In the genomic region with DNA sequence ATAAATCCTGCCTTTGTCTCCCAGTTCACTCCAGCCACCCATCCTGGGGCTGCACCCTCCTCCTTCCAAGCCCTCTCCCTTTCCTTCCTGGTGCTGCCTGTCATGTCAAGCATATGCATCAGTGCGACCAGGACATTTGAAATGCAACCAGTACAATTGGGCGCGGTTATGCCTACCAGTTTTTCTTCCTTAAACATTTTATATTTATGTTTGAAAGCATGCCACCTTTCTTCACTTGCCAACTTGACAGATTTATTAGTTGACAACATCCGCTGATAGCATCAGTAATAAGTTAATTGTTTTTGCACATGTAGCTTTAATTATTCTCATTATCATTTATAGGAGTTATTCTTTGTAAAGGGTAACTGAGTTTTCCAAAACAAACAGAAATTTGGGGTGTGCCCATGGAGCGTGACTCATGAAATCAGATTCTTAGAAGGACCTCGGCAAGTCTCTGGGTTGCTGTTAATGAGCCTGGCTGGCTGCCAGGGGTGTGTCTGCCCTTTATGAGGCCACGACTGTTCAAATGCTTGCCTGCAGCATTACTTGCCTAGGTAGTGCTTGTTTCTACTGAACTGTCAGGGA, we compare ENCODE assay signal across 8 cellular contexts. TPM values are rescaled to one million over a fixed set of nuclear protein-coding genes. Genes with fewer than 3 reads are reported as not detected.
DNase-seq lines count a peak whose midpoint lies in the region; ATAC-seq, FAIRE-seq and TF ChIP-seq lines count a peak whose summit lies in the region.

No MANE protein-coding gene starts in this region.

- H3K79me2 ChIP-seq in H1 (ENCODE audit: control insufficient read depth in 1 of 2, insufficient read depth in 2 of 2, low read length in 2 of 2) = no peaks in the 10 kb centered on the region

- TF ChIP-seq CTCF in H1 (IDR thresholded peaks at IDR 0.05; ENCODE audit: control extremely low read depth in 1 of 3, insufficient read depth in 1 of 3, low read depth in 1 of 3, low read length in 3 of 3) = no peak

- H2BK20ac ChIP-seq in H1 (ENCODE audit: low read length) = 0 out of 2 replicates have a peak overlapping the region, but pooled peaks have one; percentile 9

- peaks cover 19 to 21% of the 10 kb centered on the region in 2 experiments for H3K9me3 ChIP-seq in H1 (ENCODE audit: insufficient read depth in 2 of 2, low read depth in 1 of 2, low read length in 1 of 2)
- no peaks in the 10 kb centered on the region for H3K9me3 ChIP-seq in CD8-positive, alpha-beta memory T cell (ENCODE audit: low read length)

- H3K4ac ChIP-seq in H1 (replicated peaks; ENCODE audit: insufficient read length, low read depth, low read length) = no peak overlapping the region

- H3K14ac ChIP-seq in H1 (ENCODE audit: insufficient read length) = no peak overlapping the region

- DNase-seq in activated effector memory CD4-positive, alpha-beta T cell treated with Interleukin-2 at 50 U/mL for 16 hours = peak; percentile 41
- no peak for DNase-seq in activated effector memory CD4-positive, alpha-beta T cell treated with anti-CD3 and anti-CD28 coated beads, Interleukin-2, amount 50 U/mL, for 16 hours
- DNase-seq in NCI-H82 (lab: John Stamatoyannopoulos, UW) (peak; percentile 55), H1 (ENCODE audit: low read depth in 1 of 2, low spot score in 2 of 2) (no peak), posterior vena cava (ENCODE audit: low spot score) (peak; percentile 91)
- DNase-seq in CD8-positive, alpha-beta memory T cell = no peak

- no peaks in the 10 kb centered on the region for H4K20me1 ChIP-seq in H1 (replicated peaks in 1 of 2; ENCODE audit: control insufficient read depth in 1 of 2, insufficient read depth in 2 of 2, low read length in 2 of 2)

- POLR2A ChIA-PET in H1 (lab: Charles Lee; ENCODE audit: partially characterized antibody) = no interaction called here
- POLR2A ChIA-PET in CD8-positive, alpha-beta memory T cell (lab: Charles Lee) = no interaction called here

- H2BK5ac ChIP-seq in H1 (ENCODE audit: low read depth, low read length) = no peak overlapping the region

- no peak overlapping the region for H3K4me3 Mint-ChIP-seq in CD8-positive, alpha-beta memory T cell

- no peak overlapping the region for H2AFZ ChIP-seq in H1 (ENCODE audit: low read length)

- no peak overlapping the region for H3K56ac ChIP-seq in H1 (replicated peaks; ENCODE audit: insufficient read length, low read depth, low read length)

- WGBS in H1 (ENCODE audit: extremely low coverage in 1 of 2, insufficient coverage in 1 of 2, insufficient read length in 1 of 2, insufficient replicate concordance in 2 of 2, low coverage in 1 of 2, low lambda C conversion rate in 2 of 2, missing lambda C conversion rate in 1 of 2), 2 experiments = 78% methylated on average over 7 of the region's 7 CpGs; no CpG with 5 or more reads in 1 of the 2 experiments

- H3K79me1 ChIP-seq in H1 (ENCODE audit: low read depth, low read length) = no peaks in the 10 kb centered on the region

- no peak overlapping the region for H3K27ac Mint-ChIP-seq in CD8-positive, alpha-beta memory T cell

- no peak overlapping the region for H3K18ac ChIP-seq in H1 (ENCODE audit: extremely low read depth, low read length)

- TF ChIP-seq RAD21 in H1 (IDR thresholded peaks at IDR 0.05 in 1 of 2, conservative IDR thresholded peaks at IDR 0.05 in 1 of 2; ENCODE audit: low read depth in 2 of 2, low read length in 2 of 2) = no peak

- peaks cover 0 to 4% (median 0%) of the 10 kb centered on the region in 3 donors for H3K36me3 Mint-ChIP-seq in CD8-positive, alpha-beta memory T cell

- no peak overlapping the region for H3K9ac ChIP-seq in H1 (replicated peaks in 1 of 4; ENCODE audit: extremely low read depth in 1 of 4, low read depth in 3 of 4, low read length in 3 of 4)

- H4K5ac ChIP-seq in H1 (ENCODE audit: insufficient read length, low read depth, low read length) = no peak overlapping the region

- H3K4me1 Mint-ChIP-seq in CD8-positive, alpha-beta memory T cell = no peaks in the 10 kb centered on the region

- FAIRE-seq in H1 (lab: Jason Lieb, UNC) = no peak

- intact Hi-C loops in posterior vena cava (cut with DNase I) = no loop called here

- H3K23ac ChIP-seq in H1 (ENCODE audit: insufficient read length) = no peak overlapping the region

- no peak overlapping the region for H3K27ac ChIP-seq in H1 (ENCODE audit: low read depth, low read length)
- no peak overlapping the region for H3K27ac ChIP-seq in CD8-positive, alpha-beta memory T cell (ENCODE audit: low read depth, low read length)

- peaks cover 21 to 37% of the 10 kb centered on the region in 2 donors for H3K27me3 Mint-ChIP-seq in CD8-positive, alpha-beta memory T cell

- ATAC-seq in GM21360 (IDR thresholded peaks at IDR 0.05; ENCODE audit: unreplicated experiment) (no peak), HG03108 (IDR thresholded peaks at IDR 0.05; ENCODE audit: unreplicated experiment) (no peak)

- TF ChIP-seq EP300 in H1 (IDR thresholded peaks at IDR 0.05; ENCODE audit: borderline replicate concordance in 1 of 2, low read depth in 2 of 2, low read length in 2 of 2) = no peak

- H3K9me3 Mint-ChIP-seq in CD8-positive, alpha-beta memory T cell = peaks cover 0 to 4% (median 0%) of the 10 kb centered on the region in 5 donors

- H2BK15ac ChIP-seq in H1 (ENCODE audit: low read length) = no peak overlapping the region

- H3K27me3 ChIP-seq in H1 (replicated peaks in 1 of 4; ENCODE audit: control insufficient read depth in 3 of 4, extremely low read depth in 1 of 4, insufficient read depth in 3 of 4, low read length in 3 of 4) = no peaks in the 10 kb centered on the region
- H3K27me3 ChIP-seq in CD8-positive, alpha-beta memory T cell (ENCODE audit: insufficient read depth, low read length, poor library complexity, severe bottlenecking) = no peaks in the 10 kb centered on the region

- H2BK12ac ChIP-seq in H1 (ENCODE audit: low read depth, low read length) = no peak overlapping the region

- H2BK120ac ChIP-seq in H1 (replicated peaks; ENCODE audit: low read depth, low read length) = no peak overlapping the region

- H3K4me2 ChIP-seq in H1 (ENCODE audit: insufficient read depth in 1 of 2, low read depth in 2 of 2, low read length in 2 of 2) = no peak overlapping the region

- TF ChIP-seq POLR2A in H1 (IDR thresholded peaks at IDR 0.05; ENCODE audit: control extremely low read depth in 1 of 2, low read depth in 2 of 2, low read length in 2 of 2) = no peak

- CTCF ChIA-PET in H1 (lab: Charles Lee; ENCODE audit: partially characterized antibody) = interaction anchor here (0.6 to 1.3 kb wide), 3 partner anchors 9 to 120 kb away, joined by 3 to 4 read pairs (median 4); no protein-coding TSS in a partner anchor
- CTCF ChIA-PET in CD8-positive, alpha-beta memory T cell (lab: Charles Lee) = interaction anchor here (2.3 kb wide), 1 partner anchor 16 kb away, joined by 5 read pairs; no protein-coding TSS in a partner anchor

- no peak overlapping the region for H2AK5ac ChIP-seq in H1 (ENCODE audit: low read depth, low read length)

- no peak overlapping the region for H4K8ac ChIP-seq in H1 (ENCODE audit: extremely low read depth, insufficient read depth, low read length)

- peaks cover 3% of the 10 kb centered on the region; the same call in 1 of the 2 replicates for H3K23me2 ChIP-seq in H1 (ENCODE audit: low read depth, low read length)

- H3K4me1 ChIP-seq in H1 (replicated peaks in 1 of 4; ENCODE audit: control insufficient read depth in 3 of 4, insufficient read depth in 4 of 4, low read length in 3 of 4) = peaks cover 0 to 9% (median 5%) of the 10 kb centered on the region in 4 experiments; a peak in 2 of 7 replicates
- H3K4me1 ChIP-seq in CD8-positive, alpha-beta memory T cell (ENCODE audit: insufficient read depth, low read length) = no peaks in the 10 kb centered on the region

- H4K91ac ChIP-seq in H1 (replicated peaks; ENCODE audit: insufficient read length, low read length) = no peak overlapping the region

- H3K4me3 ChIP-seq in H1 (ENCODE audit: extremely low read depth in 1 of 4, insufficient read depth in 2 of 4, low read depth in 3 of 4, low read length in 4 of 4) = no peak overlapping the region
- H3K4me3 ChIP-seq in CD8-positive, alpha-beta memory T cell (ENCODE audit: low read length) = no peak overlapping the region

- H3K36me3 ChIP-seq in H1 (ENCODE audit: control insufficient read depth in 2 of 4, insufficient read depth in 4 of 4, low read length in 3 of 4) = no peaks in the 10 kb centered on the region
- no peaks in the 10 kb centered on the region for H3K36me3 ChIP-seq in CD8-positive, alpha-beta memory T cell (ENCODE audit: insufficient read depth, low read length)

TF ChIP-seq in H1, 55 proteins besides CTCF, POLR2A, EP300 and RAD21:
- no peak for TF ChIP-seq GABPA (IDR thresholded peaks at IDR 0.05; ENCODE audit: borderline replicate concordance, insufficient read depth, low read length)
- TF ChIP-seq KDM1A (IDR thresholded peaks at IDR 0.05; ENCODE audit: borderline replicate concordance, low read length) = no peak
- no peak for TF ChIP-seq CBX5 (IDR thresholded peaks at IDR 0.05; ENCODE audit: low read depth, low read length)
- no peak for TF ChIP-seq YY1 (IDR thresholded peaks at IDR 0.05; ENCODE audit: low read depth, low read length)
- no peak for TF ChIP-seq PHF8 (conservative IDR thresholded peaks at IDR 0.05; ENCODE audit: low read depth, low read length)

RNA-seq across cellular contexts. Expression of a gene that starts 32.8 kb away (rescaled TPM):
- total RNA-seq in H1 (2021; fragmentation: NEBNext Ultra II Directional; extraction: Animal tissue kit (Norgen Biotek cat#: 25700)) = not detected in 2 replicates
- polyA plus RNA-seq in H1 (2011; rRNA removed) = not detected in 2 replicates
- polyA plus RNA-seq in H1 (2011; cell fraction: cytosol; rRNA removed) = 0.12 TPM
- not detected for polyA plus RNA-seq in H1 (2011; cell fraction: nucleus; rRNA removed)
- not detected in 4 replicates for polyA plus RNA-seq in H1 (2012, experiment 1 of 2)
- not detected for polyA plus RNA-seq in H1 (2012, experiment 2 of 2)
- polyA plus RNA-seq in H1 (2013, experiment 1 of 2) = not detected
- polyA plus RNA-seq in H1 (2013, experiment 2 of 2) = not detected
- 1.5 TPM in 1 of 2 replicates, not detected in the other for polyA minus RNA-seq in H1 (2011; rRNA and poly(A)+ RNA removed)
- not detected for polyA minus RNA-seq in H1 (2011; cell fraction: cytosol; rRNA and poly(A)+ RNA removed)
- not detected for polyA minus RNA-seq in H1 (2011; cell fraction: nucleus; rRNA and poly(A)+ RNA removed)
- 1 to 10 TPM; 1.0 to 1.1 TPM for total RNA-seq in posterior vena cava
- not detected for total RNA-seq in CD8-positive, alpha-beta memory T cell
- not detected for polyA plus RNA-seq in CD8-positive, alpha-beta memory T cell

RNA-seq across cellular contexts. Expression of a gene that starts 41.6 kb away (rescaled TPM):
- not detected in 2 replicates for total RNA-seq in H1 (2021; fragmentation: NEBNext Ultra II Directional; extraction: Animal tissue kit (Norgen Biotek cat#: 25700))
- polyA plus RNA-seq in H1 (2011; rRNA removed) = 0.14 and 0.18 TPM in 2 replicates
- 0.26 TPM for polyA plus RNA-seq in H1 (2011; cell fraction: cytosol; rRNA removed)
- polyA plus RNA-seq in H1 (2011; cell fraction: nucleus; rRNA removed) = 0.50 TPM
- not detected in 4 replicates for polyA plus RNA-seq in H1 (2012, experiment 1 of 2)
- polyA plus RNA-seq in H1 (2012, experiment 2 of 2) = not detected
- 0.12 TPM for polyA plus RNA-seq in H1 (2013, experiment 1 of 2)
- 0.09 TPM for polyA plus RNA-seq in H1 (2013, experiment 2 of 2)
- not detected in 2 replicates for polyA minus RNA-seq in H1 (2011; rRNA and poly(A)+ RNA removed)
- polyA minus RNA-seq in H1 (2011; cell fraction: cytosol; rRNA and poly(A)+ RNA removed) = not detected
- polyA minus RNA-seq in H1 (2011; cell fraction: nucleus; rRNA and poly(A)+ RNA removed) = not detected
- total RNA-seq in posterior vena cava = not detected
- total RNA-seq in CD8-positive, alpha-beta memory T cell = not detected
- polyA plus RNA-seq in CD8-positive, alpha-beta memory T cell = not detected

Comparison
In these comparisons a context has a peak if more than half of its experiments do, and no peak if none do; other contexts are left out.
1. DNase-seq: peak in activated effector memory CD4-positive, alpha-beta T cell treated with Interleukin-2 at 50 U/mL for 16 hours (single experiment), NCI-H82 (single experiment) and posterior vena cava (single experiment); none in activated effector memory CD4-positive, alpha-beta T cell treated with anti-CD3 and anti-CD28 coated beads, Interleukin-2, amount 50 U/mL, for 16 hours (single experiment), H1 (0 of 2) and CD8-positive, alpha-beta memory T cell (0 of 5).